8 cellular contexts compared by ENCODE assay signal in the genomic region with DNA sequence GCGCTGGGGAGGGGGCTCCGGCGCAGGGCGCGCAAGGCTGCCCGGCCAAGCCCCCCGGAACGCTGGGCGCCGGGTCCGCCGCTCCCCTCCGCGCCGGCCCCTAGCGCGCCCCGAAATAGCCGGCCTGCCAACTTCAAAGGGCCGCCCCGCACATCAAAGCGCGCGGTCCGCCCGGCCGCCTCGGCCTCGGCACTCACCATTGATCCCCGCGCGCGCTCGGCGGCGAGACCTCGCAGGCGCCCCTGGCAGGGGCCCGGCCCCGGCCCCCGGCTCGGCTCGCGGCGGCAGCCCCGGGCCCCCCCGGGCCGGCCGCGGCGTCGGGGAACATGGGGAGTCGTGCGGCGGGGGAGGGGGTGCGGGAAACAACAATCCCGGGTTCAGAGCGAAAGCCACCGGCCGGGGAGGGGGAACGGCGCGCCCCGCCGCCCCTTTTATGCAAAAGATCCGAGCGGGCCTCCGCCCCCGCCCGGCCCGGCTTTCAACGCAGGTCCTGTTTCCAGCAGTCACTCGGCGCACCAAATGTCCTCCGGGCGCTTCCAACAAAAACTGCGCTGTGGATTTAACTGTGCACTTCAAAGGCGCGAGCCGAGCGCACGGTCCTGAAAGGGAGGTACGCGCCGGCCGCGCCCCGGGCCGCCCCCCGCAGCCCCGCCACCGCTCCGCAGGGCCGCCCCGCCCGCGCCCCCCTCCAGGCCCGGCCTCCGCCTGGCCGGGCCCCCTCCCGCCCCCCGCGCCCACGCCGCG. TPM values are rescaled to one million over a fixed set of nuclear protein-coding genes. Genes with fewer than 3 reads are reported as not detected.
DNase-seq lines count a peak whose midpoint lies in the region; ATAC-seq and TF ChIP-seq lines count a peak whose summit lies in the region.

No MANE protein-coding gene starts in this region.

- H3K4me1 Mint-ChIP-seq in activated T-cell treated with anti-CD3 and anti-CD28 coated beads, Interleukin-2, amount 50 U/mL, for 72 hours (ENCODE audit: low read depth): peaks cover 37% of the 10 kb centered on the region

- no peak overlapping the region for H2AFZ ChIP-seq in OCI-LY1 (ENCODE audit: low read length)

- H3K9me3 ChIP-seq in OCI-LY1 (ENCODE audit: low read length) (no peaks in the 10 kb centered on the region), esophagus muscularis mucosa (no peaks in the 10 kb centered on the region), mucosa of rectum (ENCODE audit: control insufficient read depth in 2 of 2, low read length in 2 of 2) (no peaks in the 10 kb centered on the region)

- H3F3A ChIP-seq in OCI-LY1 (ENCODE audit: insufficient read depth, low read length): no peaks in the 10 kb centered on the region

- H3K36me3 ChIP-seq in OCI-LY1 (ENCODE audit: insufficient read depth, low read length): no peaks in the 10 kb centered on the region
- peaks cover 0 to 7% (median 0%) of the 10 kb centered on the region in 4 donors for H3K36me3 ChIP-seq in esophagus muscularis mucosa
- H3K36me3 ChIP-seq in mucosa of rectum (ENCODE audit: control insufficient read depth in 2 of 2, insufficient read depth in 2 of 2, low read length in 2 of 2): no peaks in the 10 kb centered on the region

- TF ChIP-seq CTCF in OCI-LY1 (IDR thresholded peaks at IDR 0.05; ENCODE audit: low read length): no peak
- TF ChIP-seq CTCF in esophagus muscularis mucosa (IDR thresholded peaks at IDR 0.05): no peak

- H4K20me1 ChIP-seq in OCI-LY1 (ENCODE audit: insufficient read depth, low read length): no peaks in the 10 kb centered on the region

- H3K9me3 Mint-ChIP-seq in activated T-cell treated with anti-CD3 and anti-CD28 coated beads, Interleukin-2, amount 50 U/mL, for 72 hours: no peaks in the 10 kb centered on the region

- intact Hi-C loops in esophagus muscularis mucosa (cut with DNase I): loop anchor here (10.0 kb wide), 1 partner anchor 234 kb away; no protein-coding TSS in a partner anchor

- peak overlapping the region; percentile 94 for H3K4me2 ChIP-seq in OCI-LY1 (ENCODE audit: low read length)

- no peak overlapping the region for H3K27ac ChIP-seq in OCI-LY1 (ENCODE audit: low read depth, low read length, poor library complexity, severe bottlenecking)
- H3K27ac ChIP-seq in esophagus muscularis mucosa (replicated peaks in 1 of 4): no peak overlapping the region
- H3K27ac ChIP-seq in mucosa of rectum (ENCODE audit: low read depth in 2 of 2, low read length in 2 of 2): peak overlapping the region; percentile 83 to 87

- peak; percentile 66 for TF ChIP-seq POLR2A in esophagus muscularis mucosa (IDR thresholded peaks at IDR 0.05; ENCODE audit: low read depth)

- ATAC-seq in GM18907 (IDR thresholded peaks at IDR 0.05; ENCODE audit: unreplicated experiment) (peak; percentile 32), HG03571 (IDR thresholded peaks at IDR 0.05; ENCODE audit: unreplicated experiment) (peak; percentile 20)
- ATAC-seq in activated T-cell treated with anti-CD3 and anti-CD28 coated beads, Interleukin-2, amount 50 U/mL, for 72 hours (replicated peaks in 1 of 2): peak; percentile 54 to 57

- H3K4me3 Mint-ChIP-seq in activated T-cell treated with anti-CD3 and anti-CD28 coated beads, Interleukin-2, amount 50 U/mL, for 72 hours: peak overlapping the region; percentile 53 to 58

- H3K79me2 ChIP-seq in OCI-LY1 (ENCODE audit: insufficient read depth, low read length): no peaks in the 10 kb centered on the region

- no CpG with 5 or more reads among the region's 106 CpGs for WGBS in esophagus muscularis mucosa

- DNase-seq in activated T-cell treated with anti-CD3 and anti-CD28 coated beads, Interleukin-2, amount 50 U/mL, for 72 hours: peak; percentile 80 to 83
- DNase-seq in esophagus muscularis mucosa (ENCODE audit: extremely low spot score): peak; percentile 96
- DNase-seq in stimulated activated CD8-positive, alpha-beta memory T cell treated with anti-CD3 and anti-CD28 coated beads, Interleukin-4, amount 100 ng/mL, for 24 hours (ENCODE audit: low read depth): peak; percentile 41
- no peak for DNase-seq in cortex of kidney (lab: John Stamatoyannopoulos, UW)

- peaks cover 7% of the 10 kb centered on the region for H3K27me3 Mint-ChIP-seq in activated T-cell treated with anti-CD3 and anti-CD28 coated beads, Interleukin-2, amount 50 U/mL, for 72 hours (ENCODE audit: low read depth)

- H3K36me3 Mint-ChIP-seq in activated T-cell treated with anti-CD3 and anti-CD28 coated beads, Interleukin-2, amount 50 U/mL, for 72 hours (ENCODE audit: insufficient read depth in 2 of 2): no peaks in the 10 kb centered on the region

- H3K27me3 ChIP-seq in OCI-LY1 (ENCODE audit: insufficient read depth, low read length) (no peaks in the 10 kb centered on the region; the same call in 1 of the 2 replicates), esophagus muscularis mucosa (no peaks in the 10 kb centered on the region), mucosa of rectum (ENCODE audit: control insufficient read depth in 2 of 2, insufficient read depth in 2 of 2, low read length in 2 of 2) (no peaks in the 10 kb centered on the region)

- H3K4me1 ChIP-seq in OCI-LY1 (ENCODE audit: insufficient read depth, low read length, severe bottlenecking) (no peaks in the 10 kb centered on the region), esophagus muscularis mucosa (peaks cover 27 to 61% (median 33%) of the 10 kb centered on the region in 4 donors), mucosa of rectum (ENCODE audit: control insufficient read depth in 2 of 2, insufficient read depth in 2 of 2, low read length in 2 of 2) (peaks cover 28 to 34% of the 10 kb centered on the region in 2 donors)

- H3K9me2 ChIP-seq in OCI-LY1 (ENCODE audit: low read depth, low read length): no peaks in the 10 kb centered on the region

- TF ChIP-seq EP300 in esophagus muscularis mucosa (IDR thresholded peaks at IDR 0.05): no peak

- H3K4me3 ChIP-seq in OCI-LY1 (ENCODE audit: low read depth, low read length, poor library complexity, severe bottlenecking): peak overlapping the region; percentile 73
- no peak overlapping the region for H3K4me3 ChIP-seq in esophagus muscularis mucosa
- no peak overlapping the region for H3K4me3 ChIP-seq in mucosa of rectum (ENCODE audit: low read length in 2 of 2)

- peak overlapping the region; percentile 57 for H3K9ac ChIP-seq in OCI-LY1 (ENCODE audit: low read length)
- H3K9ac ChIP-seq in mucosa of rectum (ENCODE audit: low read depth in 1 of 2, low read length in 2 of 2): peak overlapping the region in 1 of 2 donors; percentile 53

- no peak overlapping the region for H3K27ac Mint-ChIP-seq in activated T-cell treated with anti-CD3 and anti-CD28 coated beads, Interleukin-2, amount 50 U/mL, for 72 hours

RNA-seq across cellular contexts. Expression of a gene that starts 0.6 kb away (rescaled TPM):
- total RNA-seq in activated T-cell treated with anti-CD3 and anti-CD28 coated beads, Interleukin-2, amount 50 U/mL, for 72 hours: 1 to 10 TPM; 5.9 to 6.9 TPM
- total RNA-seq in esophagus muscularis mucosa: 10 to 100 TPM; 17.2 to 63.4 (median 49.3) TPM

Comparison
In these comparisons a context has a peak if more than half of its experiments do, and no peak if none do; other contexts are left out.
1. H3K27ac ChIP-seq: peak in mucosa of rectum (2 of 2); none in OCI-LY1 (single experiment) and esophagus muscularis mucosa (0 of 4).
2. Peak in every context shown above with its lines, with median percentiles within 50 percentile points of each other: ATAC-seq.